In the genomic region with DNA sequence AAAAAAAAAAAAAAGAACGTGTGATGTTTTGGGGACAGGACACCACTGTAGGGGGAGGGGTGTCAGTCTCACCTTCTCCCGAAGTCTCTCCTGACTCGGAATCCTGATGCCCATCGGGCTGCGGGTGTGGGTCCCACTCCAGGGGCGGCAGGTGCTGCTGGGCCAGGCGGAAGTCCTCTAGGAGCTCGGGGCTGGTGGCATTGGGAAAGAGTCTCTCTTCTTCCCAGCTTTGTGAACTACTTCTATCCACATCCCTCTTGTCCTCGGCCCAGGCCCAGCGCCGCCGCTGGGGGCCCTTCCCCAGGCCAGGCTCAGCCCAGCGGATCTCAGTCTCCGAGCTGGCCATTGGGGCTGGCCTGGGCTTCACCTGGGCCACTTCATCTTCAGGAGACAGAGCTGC, we compare ENCODE assay signal across 16 cellular contexts. TPM values are rescaled to one million over a fixed set of nuclear protein-coding genes. Genes with fewer than 3 reads are reported as not detected.
DNase-seq lines count a peak whose midpoint lies in the region; ATAC-seq and TF ChIP-seq lines count a peak whose summit lies in the region.
"Had no signal": no experiment of that assay in that cellular context is flagged by ENCODE, and none has a peak within 500 bp of the region (broad histone marks: within the 10 kb centered on the region; RNA-seq: fewer than 3 reads in every experiment).

No MANE protein-coding gene starts in this region.

- H3K36me3 Mint-ChIP-seq in CD14-positive monocyte: peaks cover 64 to 91% of the 10 kb centered on the region in 2 donors
- peaks cover 31 to 91% (median 36%) of the 10 kb centered on the region in 3 donors for H3K36me3 Mint-ChIP-seq in CD8-positive, alpha-beta memory T cell
- H3K36me3 Mint-ChIP-seq in activated naive CD8-positive, alpha-beta T cell treated with anti-CD3 and anti-CD28 coated beads, Interleukin-2, amount 50 U/mL, for 24 hours (ENCODE audit: low read depth): peaks cover 67% of the 10 kb centered on the region
- H3K36me3 Mint-ChIP-seq in natural killer cell treated with Interleukin-12 subunit alpha and Interleukin-12 subunit beta and Interleukin-15 and Interleukin-18, amount 100 ng/mL, for 72 hours: peaks cover 37% of the 10 kb centered on the region

- H3K27ac ChIP-seq in CD8-positive, alpha-beta memory T cell (ENCODE audit: low read depth, low read length): no peak overlapping the region
- H3K27ac ChIP-seq: KMS-11 had no signal

- H3K27me3 Mint-ChIP-seq in CD14-positive monocyte (ENCODE audit: low read depth in 3 of 3): peaks cover 0 to 2% (median 0%) of the 10 kb centered on the region in 3 donors
- peaks cover 0 to 4% of the 10 kb centered on the region in 2 donors for H3K27me3 Mint-ChIP-seq in CD8-positive, alpha-beta memory T cell
- H3K27me3 Mint-ChIP-seq in activated naive CD8-positive, alpha-beta T cell treated with anti-CD3 and anti-CD28 coated beads, Interleukin-2, amount 50 U/mL, for 24 hours: no peaks in the 10 kb centered on the region
- H3K27me3 Mint-ChIP-seq in natural killer cell treated with Interleukin-12 subunit alpha and Interleukin-12 subunit beta and Interleukin-15 and Interleukin-18, amount 100 ng/mL, for 72 hours: no peaks in the 10 kb centered on the region

- CTCF ChIA-PET in CD8-positive, alpha-beta memory T cell (lab: Charles Lee): interaction anchor here (0.9 to 12.1 kb wide), 6 partner anchors 9 to 211 kb away, joined by 3 to 245 read pairs (median 6); no protein-coding TSS in a partner anchor

- peaks cover 52% of the 10 kb centered on the region for H3K36me3 ChIP-seq in CD8-positive, alpha-beta memory T cell (ENCODE audit: insufficient read depth, low read length)

- peaks cover 80% of the 10 kb centered on the region for H3K4me1 Mint-ChIP-seq in CD14-positive monocyte
- H3K4me1 Mint-ChIP-seq in CD8-positive, alpha-beta memory T cell: peaks cover 80 to 95% (median 88%) of the 10 kb centered on the region in 3 donors
- peaks cover 93% of the 10 kb centered on the region for H3K4me1 Mint-ChIP-seq in activated naive CD8-positive, alpha-beta T cell treated with anti-CD3 and anti-CD28 coated beads, Interleukin-2, amount 50 U/mL, for 24 hours
- peaks cover 68 to 82% of the 10 kb centered on the region in 2 donors for H3K4me1 Mint-ChIP-seq in natural killer cell treated with Interleukin-12 subunit alpha and Interleukin-12 subunit beta and Interleukin-15 and Interleukin-18, amount 100 ng/mL, for 72 hours (ENCODE audit: low read depth in 2 of 2)

- no peak for DNase-seq in CD14-positive monocyte (ENCODE audit: low spot score)
- peak in 2 of 5 donors; percentile 9 to 49 for DNase-seq in CD8-positive, alpha-beta memory T cell
- no peak for DNase-seq in activated naive CD8-positive, alpha-beta T cell treated with anti-CD3 and anti-CD28 coated beads, Interleukin-2, amount 50 U/mL, for 24 hours
- DNase-seq in natural killer cell treated with Interleukin-12 subunit alpha and Interleukin-12 subunit beta and Interleukin-15 and Interleukin-18, amount 100 ng/mL, for 72 hours (ENCODE audit: low spot score): peak; percentile 63
- DNase-seq in NCI-H510A treated with DMSO at 0.1 percent for 48 hours (lab: John Stamatoyannopoulos, UW): no peak
- DNase-seq in GF-D8 (lab: John Stamatoyannopoulos, UW): no peak
- DNase-seq: activated CD4-positive, alpha-beta T cell treated with anti-CD3 and anti-CD28 coated beads, Interleukin-2, amount 50 U/mL, for 1 hour; central memory CD4-positive, alpha-beta T cell; DMS79; hippocampal formation; left colon; NCI-H1417 treated with DMSO at 0.1 percent for 48 hours; SIG-M5 had no signal

- ATAC-seq in activated naive CD8-positive, alpha-beta T cell treated with anti-CD3 and anti-CD28 coated beads, Interleukin-2, amount 50 U/mL, for 24 hours: no peak
- ATAC-seq in natural killer cell treated with Interleukin-12 subunit alpha and Interleukin-12 subunit beta and Interleukin-15 and Interleukin-18, amount 100 ng/mL, for 72 hours: no peak
- no peak for ATAC-seq in HG02588 (IDR thresholded peaks at IDR 0.05; ENCODE audit: unreplicated experiment)
- ATAC-seq: left colon had no signal

- H3K9me3 ChIP-seq in CD8-positive, alpha-beta memory T cell (ENCODE audit: low read length): no peaks in the 10 kb centered on the region

- peak overlapping the region in 5 of 7 donors; percentile 48 to 99 (median 78) for H3K27ac Mint-ChIP-seq in CD14-positive monocyte
- H3K27ac Mint-ChIP-seq in CD8-positive, alpha-beta memory T cell: peak overlapping the region; percentile 90 to 100 (median 98)
- peak overlapping the region; percentile 97 for H3K27ac Mint-ChIP-seq in activated naive CD8-positive, alpha-beta T cell treated with anti-CD3 and anti-CD28 coated beads, Interleukin-2, amount 50 U/mL, for 24 hours
- H3K27ac Mint-ChIP-seq in natural killer cell treated with Interleukin-12 subunit alpha and Interleukin-12 subunit beta and Interleukin-15 and Interleukin-18, amount 100 ng/mL, for 72 hours: peak overlapping the region; percentile 82 to 97

- H3K4me3 ChIP-seq in CD8-positive, alpha-beta memory T cell (ENCODE audit: low read length): peak overlapping the region; percentile 34

- H3K27me3 ChIP-seq in CD8-positive, alpha-beta memory T cell (ENCODE audit: insufficient read depth, low read length, poor library complexity, severe bottlenecking): no peaks in the 10 kb centered on the region

- POLR2A ChIA-PET in CD8-positive, alpha-beta memory T cell (lab: Charles Lee): interaction anchor here (0.7 to 13.0 kb wide), 4 partner anchors 10 to 42 kb away, joined by 3 to 341 read pairs (median 4); no protein-coding TSS in a partner anchor

- H3K9me3 Mint-ChIP-seq in CD14-positive monocyte: no peaks in the 10 kb centered on the region
- peaks cover 0 to 2% (median 0%) of the 10 kb centered on the region in 5 donors for H3K9me3 Mint-ChIP-seq in CD8-positive, alpha-beta memory T cell
- H3K9me3 Mint-ChIP-seq in activated naive CD8-positive, alpha-beta T cell treated with anti-CD3 and anti-CD28 coated beads, Interleukin-2, amount 50 U/mL, for 24 hours: no peaks in the 10 kb centered on the region
- no peaks in the 10 kb centered on the region for H3K9me3 Mint-ChIP-seq in natural killer cell treated with Interleukin-12 subunit alpha and Interleukin-12 subunit beta and Interleukin-15 and Interleukin-18, amount 100 ng/mL, for 72 hours

- TF ChIP-seq CTCF in CD14-positive monocyte (IDR thresholded peaks at IDR 0.05): no peak

- intact Hi-C loops in CD14-positive monocyte (cut with micrococcal nuclease): no loop called here

- H3K4me3 Mint-ChIP-seq in CD14-positive monocyte: no peak overlapping the region
- H3K4me3 Mint-ChIP-seq in CD8-positive, alpha-beta memory T cell: peak overlapping the region; percentile 92 to 99 (median 96)
- H3K4me3 Mint-ChIP-seq in activated naive CD8-positive, alpha-beta T cell treated with anti-CD3 and anti-CD28 coated beads, Interleukin-2, amount 50 U/mL, for 24 hours: peak overlapping the region; percentile 87
- H3K4me3 Mint-ChIP-seq in natural killer cell treated with Interleukin-12 subunit alpha and Interleukin-12 subunit beta and Interleukin-15 and Interleukin-18, amount 100 ng/mL, for 72 hours: peak overlapping the region; percentile 99

- H3K4me1 ChIP-seq in CD8-positive, alpha-beta memory T cell (ENCODE audit: insufficient read depth, low read length): peaks cover 92% of the 10 kb centered on the region

RNA-seq across cellular contexts. Expression of a gene that starts 6.8 kb away (rescaled TPM):
- 1 to 10 TPM; 3.3 to 7.3 TPM for polyA plus RNA-seq in CD14-positive monocyte
- total RNA-seq in CD8-positive, alpha-beta memory T cell: 100 to 1,000 TPM; 126 TPM
- polyA plus RNA-seq in CD8-positive, alpha-beta memory T cell: 45.6 TPM
- 100 to 1,000 TPM; 332 to 469 TPM for total RNA-seq in natural killer cell treated with Interleukin-12 subunit alpha and Interleukin-12 subunit beta and Interleukin-15 and Interleukin-18, amount 100 ng/mL, for 72 hours

RNA-seq across cellular contexts. Expression of a gene that starts 51.3 kb away (rescaled TPM):
- polyA plus RNA-seq in CD14-positive monocyte: under 1 TPM in 1 of 2 donors, not detected in 1; 0.30 TPM
- total RNA-seq in CD8-positive, alpha-beta memory T cell: not detected
- not detected for polyA plus RNA-seq in CD8-positive, alpha-beta memory T cell
- not detected for total RNA-seq in natural killer cell treated with Interleukin-12 subunit alpha and Interleukin-12 subunit beta and Interleukin-15 and Interleukin-18, amount 100 ng/mL, for 72 hours
- total RNA-seq: left colon had no signal
- polyA plus RNA-seq: BJ had no signal

RNA-seq across cellular contexts. Expression of a gene that starts 58.1 kb away (rescaled TPM):
- polyA plus RNA-seq in CD14-positive monocyte: 1 to 10 TPM; 2.2 to 2.8 TPM
- total RNA-seq in CD8-positive, alpha-beta memory T cell: not detected
- not detected for polyA plus RNA-seq in CD8-positive, alpha-beta memory T cell
- not detected for total RNA-seq in natural killer cell treated with Interleukin-12 subunit alpha and Interleukin-12 subunit beta and Interleukin-15 and Interleukin-18, amount 100 ng/mL, for 72 hours
- total RNA-seq: left colon had no signal
- polyA plus RNA-seq: BJ had no signal

Comparison
In these comparisons a context has a peak if more than half of its experiments do, and no peak if none do; other contexts are left out.
1. H3K4me3 Mint-ChIP-seq: peak in CD8-positive, alpha-beta memory T cell (7 of 7), activated naive CD8-positive, alpha-beta T cell treated with anti-CD3 and anti-CD28 coated beads, Interleukin-2, amount 50 U/mL, for 24 hours (single experiment) and natural killer cell treated with Interleukin-12 subunit alpha and Interleukin-12 subunit beta and Interleukin-15 and Interleukin-18, amount 100 ng/mL, for 72 hours (single experiment); none in CD14-positive monocyte (0 of 2).
2. Peak in every context shown above with its lines, with median percentiles within 50 percentile points of each other: H3K27ac Mint-ChIP-seq.